In genomic region chr7:12440229-12440628, GRCh38 we compare ENCODE assay signal across 9 cellular contexts. TPM values are rescaled to one million over a fixed set of nuclear protein-coding genes. Genes with fewer than 3 reads are reported as not detected.
"Had no signal": no experiment of that assay in that cellular context is flagged by ENCODE, and none has a peak within 500 bp of the region (broad histone marks: within the 10 kb centered on the region; RNA-seq: fewer than 3 reads in every experiment).

No MANE protein-coding gene starts in this region.

- DNase-seq: GDM1, GF-D8 had no signal

- H3K4me3 ChIP-seq: GM12878 had no signal

- FAIRE-seq: G401.6, GM12878, GM12891, GM12892, GM18507, GM19239 had no signal

- ATAC-seq: GM12878 had no signal

RNA-seq across cellular contexts. Expression of gene VWDE, which starts 36.6 kb away (rescaled TPM):
- total RNA-seq: G401 had no signal
